Comparison of ENCODE assay signal across 8 cellular contexts in the genomic region with DNA sequence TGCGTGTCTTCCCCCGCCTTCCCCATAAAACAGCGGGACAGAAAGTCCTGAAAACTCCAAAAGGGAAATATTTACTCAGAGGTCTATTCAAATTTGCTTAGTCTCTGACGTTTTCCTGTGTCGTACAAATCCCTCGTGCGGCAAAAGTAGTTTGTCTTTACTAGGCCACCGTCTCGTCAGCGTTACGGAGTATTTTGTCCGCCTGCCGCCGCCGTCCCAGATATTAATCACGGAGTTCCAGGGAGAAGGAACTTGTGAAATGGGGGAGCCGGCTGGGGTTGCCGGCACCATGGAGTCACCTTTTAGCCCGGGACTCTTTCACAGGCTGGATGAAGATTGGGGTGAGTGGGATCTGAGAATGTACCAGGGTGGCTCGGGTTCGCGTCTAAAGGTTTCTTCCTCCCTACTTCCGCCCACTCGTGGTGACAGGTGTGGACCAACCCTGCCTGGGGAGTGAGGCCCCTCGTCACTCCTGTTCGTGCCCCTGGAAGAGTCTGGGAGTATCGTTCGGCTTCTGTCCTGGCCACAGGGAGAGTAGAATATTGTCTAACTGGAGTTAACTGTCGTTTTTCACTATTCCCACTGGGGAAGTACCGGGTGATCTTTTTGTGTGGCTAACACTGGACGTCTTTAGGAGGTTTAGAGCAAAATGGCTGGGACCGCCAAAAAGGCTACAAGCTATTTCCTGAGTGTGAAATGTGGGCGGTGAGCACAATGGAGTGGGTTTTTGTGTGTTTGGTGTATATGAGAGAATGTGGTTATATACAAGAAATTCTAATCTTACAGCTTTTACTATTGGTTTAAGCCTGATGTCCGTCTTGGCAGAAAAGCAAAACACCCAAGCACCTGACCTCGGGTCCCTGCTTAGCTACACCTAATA. TPM values are rescaled to one million over a fixed set of nuclear protein-coding genes. Genes with fewer than 3 reads are reported as not detected.
DNase-seq lines count a peak whose midpoint lies in the region; ATAC-seq lines count a peak whose summit lies in the region.

A gene with protein sequence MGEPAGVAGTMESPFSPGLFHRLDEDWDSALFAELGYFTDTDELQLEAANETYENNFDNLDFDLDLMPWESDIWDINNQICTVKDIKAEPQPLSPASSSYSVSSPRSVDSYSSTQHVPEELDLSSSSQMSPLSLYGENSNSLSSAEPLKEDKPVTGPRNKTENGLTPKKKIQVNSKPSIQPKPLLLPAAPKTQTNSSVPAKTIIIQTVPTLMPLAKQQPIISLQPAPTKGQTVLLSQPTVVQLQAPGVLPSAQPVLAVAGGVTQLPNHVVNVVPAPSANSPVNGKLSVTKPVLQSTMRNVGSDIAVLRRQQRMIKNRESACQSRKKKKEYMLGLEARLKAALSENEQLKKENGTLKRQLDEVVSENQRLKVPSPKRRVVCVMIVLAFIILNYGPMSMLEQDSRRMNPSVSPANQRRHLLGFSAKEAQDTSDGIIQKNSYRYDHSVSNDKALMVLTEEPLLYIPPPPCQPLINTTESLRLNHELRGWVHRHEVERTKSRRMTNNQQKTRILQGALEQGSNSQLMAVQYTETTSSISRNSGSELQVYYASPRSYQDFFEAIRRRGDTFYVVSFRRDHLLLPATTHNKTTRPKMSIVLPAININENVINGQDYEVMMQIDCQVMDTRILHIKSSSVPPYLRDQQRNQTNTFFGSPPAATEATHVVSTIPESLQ (plus strand): TSS at position 219 of the 880 bp plus-strand sequence. CDS start 41 bp downstream, at position 260.

- peak within 1 kb of the TSS; percentile 86 for H3K27ac ChIP-seq in KOPT-K1 (ENCODE audit: low read depth, low read length, poor library complexity, severe bottlenecking)
- peak within 1 kb of the TSS; percentile 93 for H3K27ac ChIP-seq in naive thymus-derived CD4-positive, alpha-beta T cell (ENCODE audit: low read depth, low read length)

- H3K9me3 ChIP-seq in KOPT-K1 (ENCODE audit: insufficient read depth, low read length, poor library complexity, severe bottlenecking): no peaks in the 10 kb centered on the region
- H3K9me3 ChIP-seq in naive thymus-derived CD4-positive, alpha-beta T cell (ENCODE audit: control insufficient read depth in 2 of 3, low read length in 3 of 3): no peaks in the 10 kb centered on the region

- H3K4me1 Mint-ChIP-seq in naive thymus-derived CD4-positive, alpha-beta T cell: peaks cover 24 to 53% (median 43%) of the 10 kb centered on the region in 7 donors
- peaks cover 47% of the 10 kb centered on the region for H3K4me1 Mint-ChIP-seq in stimulated activated memory B cell treated with anti-CD40 and anti-IgM and Interleukin-4, amounts not matched to agents 10 μg/mL and 1 μg/mL and 100 μg/mL, for 72 hours

- H3K36me3 Mint-ChIP-seq in naive thymus-derived CD4-positive, alpha-beta T cell: peaks cover 0 to 2% (median 0%) of the 10 kb centered on the region in 5 donors
- H3K36me3 Mint-ChIP-seq in stimulated activated memory B cell treated with anti-CD40 and anti-IgM and Interleukin-4, amounts not matched to agents 10 μg/mL and 1 μg/mL and 100 μg/mL, for 72 hours: no peaks in the 10 kb centered on the region

- no peaks in the 10 kb centered on the region for H3K27me3 ChIP-seq in naive thymus-derived CD4-positive, alpha-beta T cell (ENCODE audit: control insufficient read depth in 2 of 2, insufficient read depth in 2 of 2, low read length in 2 of 2)

- CTCF ChIA-PET in naive thymus-derived CD4-positive, alpha-beta T cell (lab: Charles Lee): no interaction called here

- H3K27ac Mint-ChIP-seq in naive thymus-derived CD4-positive, alpha-beta T cell: peak within 1 kb of the TSS; percentile 96 to 99 (median 98)
- peak within 1 kb of the TSS; percentile 88 for H3K27ac Mint-ChIP-seq in stimulated activated memory B cell treated with anti-CD40 and anti-IgM and Interleukin-4, amounts not matched to agents 10 μg/mL and 1 μg/mL and 100 μg/mL, for 72 hours

- no peaks in the 10 kb centered on the region for H3K36me3 ChIP-seq in KOPT-K1 (ENCODE audit: insufficient read depth, low read length)
- H3K36me3 ChIP-seq in naive thymus-derived CD4-positive, alpha-beta T cell (ENCODE audit: control insufficient read depth in 2 of 3, insufficient read depth in 3 of 3, low read length in 3 of 3): peaks cover 0 to 7% (median 0%) of the 10 kb centered on the region in 3 experiments

- intact Hi-C loops in naive thymus-derived CD4-positive, alpha-beta T cell (cut with micrococcal nuclease): loop anchor here (1.0 to 10.0 kb wide), 6 partner anchors 17 to 1842 kb away; a partner anchor contains a TSS

- DNase-seq in DMS153 (lab: John Stamatoyannopoulos, UW) (peak; percentile 81), RKO (ENCODE audit: low spot score) (peak; percentile 97), activated T-helper 1 cell treated with Interleukin-2 at 50 U/mL for 16 hours (ENCODE audit: low read depth) (peak; percentile 62), fibroblast of gingiva (ENCODE audit: low read depth) (peak; percentile 93)
- DNase-seq in naive thymus-derived CD4-positive, alpha-beta T cell: peak; percentile 55 to 84 (median 77)

- H3K4me1 ChIP-seq in naive thymus-derived CD4-positive, alpha-beta T cell (ENCODE audit: control insufficient read depth in 2 of 2, insufficient read depth in 2 of 2, low read length in 2 of 2): peaks cover 21 to 26% of the 10 kb centered on the region in 2 donors

- POLR2A ChIA-PET in naive thymus-derived CD4-positive, alpha-beta T cell (lab: Charles Lee): interaction anchor here (0.7 to 1.5 kb wide), 3 partner anchors 10 to 1481 kb away, joined by 3 to 10 read pairs (median 4); a partner anchor contains a TSS

- H3K4me3 ChIP-seq in naive thymus-derived CD4-positive, alpha-beta T cell (ENCODE audit: low read length): peak within 1 kb of the TSS; percentile 100

- H3K4me3 Mint-ChIP-seq in naive thymus-derived CD4-positive, alpha-beta T cell: peak within 1 kb of the TSS; percentile 96 to 100 (median 99)
- peak within 1 kb of the TSS; percentile 96 for H3K4me3 Mint-ChIP-seq in stimulated activated memory B cell treated with anti-CD40 and anti-IgM and Interleukin-4, amounts not matched to agents 10 μg/mL and 1 μg/mL and 100 μg/mL, for 72 hours

- ATAC-seq in GM21717 (IDR thresholded peaks at IDR 0.05; ENCODE audit: unreplicated experiment): peak; percentile 61
- peak; percentile 88 for ATAC-seq in naive thymus-derived CD4-positive, alpha-beta T cell
- peak; percentile 87 for ATAC-seq in stimulated activated memory B cell treated with anti-CD40 and anti-IgM and Interleukin-4, amounts not matched to agents 10 μg/mL and 1 μg/mL and 100 μg/mL, for 72 hours

- H3K27me3 Mint-ChIP-seq in naive thymus-derived CD4-positive, alpha-beta T cell: no peaks in the 10 kb centered on the region
- H3K27me3 Mint-ChIP-seq in stimulated activated memory B cell treated with anti-CD40 and anti-IgM and Interleukin-4, amounts not matched to agents 10 μg/mL and 1 μg/mL and 100 μg/mL, for 72 hours: no peaks in the 10 kb centered on the region

- no peaks in the 10 kb centered on the region for H3K9me3 Mint-ChIP-seq in naive thymus-derived CD4-positive, alpha-beta T cell
- no peaks in the 10 kb centered on the region for H3K9me3 Mint-ChIP-seq in stimulated activated memory B cell treated with anti-CD40 and anti-IgM and Interleukin-4, amounts not matched to agents 10 μg/mL and 1 μg/mL and 100 μg/mL, for 72 hours

RNA-seq across cellular contexts. Expression of the gene that starts here (rescaled TPM):
- 10 to 100 TPM; 22.4 to 27.5 (median 26.9) TPM for total RNA-seq in naive thymus-derived CD4-positive, alpha-beta T cell
- polyA plus RNA-seq in naive thymus-derived CD4-positive, alpha-beta T cell: 10 to 100 TPM; 17.9 to 20.3 TPM

Comparison
In these comparisons a context has a peak if more than half of its experiments do, and no peak if none do; other contexts are left out.
1. Peak in every context shown above with its lines: DNase-seq, ATAC-seq, H3K4me3 ChIP-seq and H3K27ac ChIP-seq.